Comparison of ENCODE assay signal across 22 cellular contexts in the genomic region with DNA sequence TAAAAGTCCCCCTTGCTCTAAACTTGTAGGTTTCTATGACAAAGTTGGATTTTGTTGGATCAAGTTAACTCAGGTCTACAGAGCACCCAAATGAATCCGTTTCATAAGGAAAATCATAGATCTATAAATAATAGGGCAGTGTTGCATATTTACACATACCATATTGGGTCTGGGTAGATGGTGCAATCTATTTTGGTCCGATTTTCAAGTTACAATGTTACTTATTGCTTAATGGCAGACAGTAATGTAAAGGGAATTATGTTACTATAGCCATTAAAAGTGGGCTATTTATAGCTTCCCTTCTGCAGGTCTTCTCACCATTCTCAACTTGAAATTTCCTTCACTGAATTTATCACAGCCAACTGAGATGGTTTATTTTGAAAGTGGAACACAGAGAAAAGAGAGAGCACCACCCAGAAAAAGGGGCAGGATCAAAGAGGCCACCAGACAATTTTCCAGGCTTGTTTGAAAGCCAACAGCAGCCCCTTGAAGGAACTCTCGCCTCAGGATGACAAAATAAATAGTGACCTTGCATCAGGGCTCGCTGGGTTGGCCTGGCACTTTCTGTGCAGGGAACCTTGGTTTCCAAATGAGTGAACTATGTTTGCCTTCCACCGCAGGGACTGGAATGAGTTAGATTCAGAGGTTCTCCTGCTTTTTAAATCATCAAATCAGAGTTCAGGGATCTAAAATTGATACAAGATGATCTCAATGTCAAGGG.
"Had no signal": no experiment of that assay in that cellular context is flagged by ENCODE, and none has a peak within 500 bp of the region (broad histone marks: within the 10 kb centered on the region; RNA-seq: fewer than 3 reads in every experiment).

No MANE protein-coding gene starts in this region.

- H3K9me3 ChIP-seq: body of pancreas, mucosa of descending colon, right lobe of liver, stomach, suprapubic skin, transverse colon, vagina had no signal

- H3K4me3 ChIP-seq: body of pancreas, cardiac muscle cell, mucosa of descending colon, right lobe of liver, skin epidermis, stomach, suprapubic skin, transverse colon, vagina had no signal

- H3K27ac ChIP-seq: cardiac muscle cell, right lobe of liver, stomach, transverse colon, vagina had no signal

- DNase-seq: activated CD4-positive, alpha-beta memory T cell treated with anti-CD3 and anti-CD28 coated beads for 36 hours; activated CD4-positive, alpha-beta T cell treated with anti-CD3 and anti-CD28 coated beads for 48 hours; activated gamma-delta T cell; activated T-cell treated with anti-CD3 and anti-CD28 coated beads for 4 hours; anterior cingulate cortex; cortex of kidney; foreskin melanocyte; mesenchymal stem cell; mucosa of descending colon; posterior cingulate gyrus; right lobe of liver; stomach; transverse colon had no signal

- H3K4me3 Mint-ChIP-seq: activated CD4-positive, alpha-beta memory T cell treated with anti-CD3 and anti-CD28 coated beads for 36 hours; activated naive CD4-positive, alpha-beta T cell treated with anti-CD3 and anti-CD28 coated beads, Interleukin-2, amount 50 U/mL, for 24 hours; activated T-helper 1 cell treated with anti-CD3 and anti-CD28 coated beads, Interleukin-12 subunit alpha, Interleukin-12 subunit beta, Interleukin-2, Interleukin-4 antibody, amounts not matched to agents 30 ng/mL and 10 ng/mL and 1 ng/mL, durations not matched to agents 14 hours and 24 hours and 36 hours; stimulated activated memory B cell treated with anti-CD40 and anti-IgM and Interleukin-4, amounts not matched to agents 10 μg/mL and 1 μg/mL and 100 μg/mL, for 72 hours; T-helper 1 cell treated with Interleukin-12 subunit alpha and Interleukin-12 subunit beta and Interleukin-4 antibody, amounts not matched to agents 30 μg/mL and 1 μg/mL, for 36 hours had no signal

- H3K27me3 Mint-ChIP-seq: activated naive CD4-positive, alpha-beta T cell treated with anti-CD3 and anti-CD28 coated beads, Interleukin-2, amount 50 U/mL, for 24 hours; stimulated activated memory B cell treated with anti-CD40 and anti-IgM and Interleukin-4, amounts not matched to agents 10 μg/mL and 1 μg/mL and 100 μg/mL, for 72 hours had no signal

- H3K36me3 Mint-ChIP-seq: activated CD4-positive, alpha-beta memory T cell treated with anti-CD3 and anti-CD28 coated beads for 36 hours; activated naive CD4-positive, alpha-beta T cell treated with anti-CD3 and anti-CD28 coated beads, Interleukin-2, amount 50 U/mL, for 24 hours; stimulated activated memory B cell treated with anti-CD40 and anti-IgM and Interleukin-4, amounts not matched to agents 10 μg/mL and 1 μg/mL and 100 μg/mL, for 72 hours had no signal

- H3K9me3 Mint-ChIP-seq: activated CD4-positive, alpha-beta memory T cell treated with anti-CD3 and anti-CD28 coated beads for 36 hours; activated naive CD4-positive, alpha-beta T cell treated with anti-CD3 and anti-CD28 coated beads, Interleukin-2, amount 50 U/mL, for 24 hours; activated T-helper 1 cell treated with anti-CD3 and anti-CD28 coated beads, Interleukin-12 subunit alpha, Interleukin-12 subunit beta, Interleukin-2, Interleukin-4 antibody, amounts not matched to agents 30 ng/mL and 10 ng/mL and 1 ng/mL, durations not matched to agents 14 hours and 24 hours and 36 hours; stimulated activated memory B cell treated with anti-CD40 and anti-IgM and Interleukin-4, amounts not matched to agents 10 μg/mL and 1 μg/mL and 100 μg/mL, for 72 hours; T-helper 1 cell treated with Interleukin-12 subunit alpha and Interleukin-12 subunit beta and Interleukin-4 antibody, amounts not matched to agents 30 μg/mL and 1 μg/mL, for 36 hours had no signal

- H3K36me3 ChIP-seq: cardiac muscle cell, right lobe of liver, stomach, suprapubic skin, transverse colon, vagina had no signal

- H3K27ac Mint-ChIP-seq: activated CD4-positive, alpha-beta memory T cell treated with anti-CD3 and anti-CD28 coated beads for 36 hours; activated naive CD4-positive, alpha-beta T cell treated with anti-CD3 and anti-CD28 coated beads, Interleukin-2, amount 50 U/mL, for 24 hours; activated T-helper 1 cell treated with anti-CD3 and anti-CD28 coated beads, Interleukin-12 subunit alpha, Interleukin-12 subunit beta, Interleukin-2, Interleukin-4 antibody, amounts not matched to agents 30 ng/mL and 10 ng/mL and 1 ng/mL, durations not matched to agents 14 hours and 24 hours and 36 hours; stimulated activated memory B cell treated with anti-CD40 and anti-IgM and Interleukin-4, amounts not matched to agents 10 μg/mL and 1 μg/mL and 100 μg/mL, for 72 hours; T-helper 1 cell treated with Interleukin-12 subunit alpha and Interleukin-12 subunit beta and Interleukin-4 antibody, amounts not matched to agents 30 μg/mL and 1 μg/mL, for 36 hours had no signal

- H3K27me3 ChIP-seq: body of pancreas, cardiac muscle cell, right lobe of liver, stomach, suprapubic skin, transverse colon, vagina had no signal

- H3K4me1 ChIP-seq: right lobe of liver had no signal

- H3K4me1 Mint-ChIP-seq: activated naive CD4-positive, alpha-beta T cell treated with anti-CD3 and anti-CD28 coated beads, Interleukin-2, amount 50 U/mL, for 24 hours had no signal

- ATAC-seq: body of pancreas; mucosa of descending colon; stimulated activated memory B cell treated with anti-CD40 and anti-IgM and Interleukin-4, amounts not matched to agents 10 μg/mL and 1 μg/mL and 100 μg/mL, for 72 hours had no signal
